In the genomic region with DNA sequence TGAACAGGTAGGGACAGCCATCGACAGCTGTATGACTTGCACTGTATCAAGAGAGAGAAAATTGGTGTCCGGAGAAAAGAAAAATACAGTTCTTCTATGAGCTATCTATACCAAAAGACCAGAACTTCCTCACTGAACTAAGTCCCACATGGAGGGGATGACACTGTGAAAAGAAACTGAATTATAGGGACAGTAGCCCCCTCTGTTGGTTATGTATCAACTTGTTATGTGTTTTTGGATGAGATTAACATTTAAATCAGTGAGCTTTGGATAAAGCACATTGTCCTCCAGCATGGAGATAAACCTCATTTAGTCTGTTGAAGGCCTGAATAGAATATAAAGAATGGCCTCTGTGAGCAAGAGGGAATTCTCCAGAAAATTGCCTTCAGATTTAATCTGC, we compare ENCODE assay signal across 12 cellular contexts.
A peak's percentile ranks its signal among the peaks of the same experiment; 100 is the strongest.
DNase-seq lines count a peak whose midpoint lies in the region; ATAC-seq and TF ChIP-seq lines count a peak whose summit lies in the region.
"Had no signal": no experiment of that assay in that cellular context is flagged by ENCODE, and none has a peak within 500 bp of the region (broad histone marks: within the 10 kb centered on the region; RNA-seq: fewer than 3 reads in every experiment).

No MANE protein-coding gene starts in this region.

- no peaks in the 10 kb centered on the region for H3K9me3 ChIP-seq in cardiac muscle cell (ENCODE audit: low read depth)
- H3K9me3 ChIP-seq in left ventricle myocardium inferior (replicated peaks): no peaks in the 10 kb centered on the region

- intact Hi-C loops in left ventricle myocardium inferior (cut with micrococcal nuclease): no loop called here

- H3K4me3 ChIP-seq in cardiac muscle cell: no peak overlapping the region
- H3K4me3 ChIP-seq in left ventricle myocardium inferior: no peak overlapping the region
- H3K4me3 ChIP-seq in fibroblast of mammary gland (ENCODE audit: control insufficient read depth, low read depth, low read length): no peak overlapping the region

- H3K27ac Mint-ChIP-seq in activated naive CD4-positive, alpha-beta T cell treated with anti-CD3 and anti-CD28 coated beads, Interleukin-2, amount 50 U/mL, for 72 hours: no peak overlapping the region
- H3K27ac Mint-ChIP-seq: activated naive CD8-positive, alpha-beta T cell treated with anti-CD3 and anti-CD28 coated beads, Interleukin-2, amount 50 U/mL, for 24 hours; B cell had no signal

- peaks cover 15 to 22% of the 10 kb centered on the region in 2 donors for H3K9me3 Mint-ChIP-seq in activated naive CD4-positive, alpha-beta T cell treated with anti-CD3 and anti-CD28 coated beads, Interleukin-2, amount 50 U/mL, for 72 hours

- H3K4me1 ChIP-seq in cardiac muscle cell (ENCODE audit: low read depth): peaks cover 19% of the 10 kb centered on the region
- no peaks in the 10 kb centered on the region for H3K4me1 ChIP-seq in left ventricle myocardium inferior

- H3K27me3 ChIP-seq in cardiac muscle cell (no peaks in the 10 kb centered on the region), left ventricle myocardium inferior (ENCODE audit: low read depth) (no peaks in the 10 kb centered on the region)

- H3K36me3 Mint-ChIP-seq in activated naive CD4-positive, alpha-beta T cell treated with anti-CD3 and anti-CD28 coated beads, Interleukin-2, amount 50 U/mL, for 72 hours: no peaks in the 10 kb centered on the region

- H3K36me3 ChIP-seq in cardiac muscle cell (no peaks in the 10 kb centered on the region), left ventricle myocardium inferior (no peaks in the 10 kb centered on the region)

- no peak for ATAC-seq in activated naive CD4-positive, alpha-beta T cell treated with anti-CD3 and anti-CD28 coated beads, Interleukin-2, amount 50 U/mL, for 72 hours
- no peak for ATAC-seq in GM18907 (IDR thresholded peaks at IDR 0.05; ENCODE audit: unreplicated experiment)
- ATAC-seq: activated naive CD8-positive, alpha-beta T cell treated with anti-CD3 and anti-CD28 coated beads, Interleukin-2, amount 50 U/mL, for 24 hours had no signal

- DNase-seq in cardiac muscle cell (ENCODE audit: low read depth in 1 of 2, low spot score in 1 of 2) (peak; percentile 45 to 52), left ventricle myocardium inferior (no peak), OCI-M1 (lab: John Stamatoyannopoulos, UW) (peak; percentile 81), fibroblast of mammary gland (ENCODE audit: low read depth) (peak; percentile 47), ureter (ENCODE audit: low spot score) (no peak)
- no peak for DNase-seq in activated naive CD4-positive, alpha-beta T cell treated with anti-CD3 and anti-CD28 coated beads, Interleukin-2, amount 50 U/mL, for 72 hours (ENCODE audit: low spot score in 2 of 2)
- DNase-seq in activated effector memory CD4-positive, alpha-beta T cell treated with anti-CD3 and anti-CD28 coated beads, Interleukin-2, amount 50 U/mL, for 16 hours: no peak
- DNase-seq: activated naive CD8-positive, alpha-beta T cell treated with anti-CD3 and anti-CD28 coated beads, Interleukin-2, amount 50 U/mL, for 24 hours; NCI-H1417 treated with DMSO at 0.1 percent for 48 hours; T1000 had no signal

- TF ChIP-seq CTCF in cardiac muscle cell (IDR thresholded peaks at IDR 0.05; ENCODE audit: low read depth, low read length): no peak
- TF ChIP-seq CTCF in left ventricle myocardium inferior (IDR thresholded peaks at IDR 0.05; ENCODE audit: borderline replicate concordance): no peak
- TF ChIP-seq CTCF in fibroblast of mammary gland (conservative IDR thresholded peaks at IDR 0.05; ENCODE audit: control insufficient read depth, insufficient read depth, low read depth, low read length): peak; percentile 10

- H3K27ac ChIP-seq in cardiac muscle cell (no peak overlapping the region), left ventricle myocardium inferior (replicated peaks) (no peak overlapping the region)

Comparison
In these comparisons a context has a peak if more than half of its experiments do, and no peak if none do; other contexts are left out.
1. DNase-seq: peak in cardiac muscle cell (2 of 2), OCI-M1 (single experiment) and fibroblast of mammary gland (single experiment); none in left ventricle myocardium inferior (single experiment), activated naive CD4-positive, alpha-beta T cell treated with anti-CD3 and anti-CD28 coated beads, Interleukin-2, amount 50 U/mL, for 72 hours (0 of 2), ureter (single experiment) and activated effector memory CD4-positive, alpha-beta T cell treated with anti-CD3 and anti-CD28 coated beads, Interleukin-2, amount 50 U/mL, for 16 hours (single experiment).